Comparison of ENCODE assay signal across 1 cellular context in the genomic region with DNA sequence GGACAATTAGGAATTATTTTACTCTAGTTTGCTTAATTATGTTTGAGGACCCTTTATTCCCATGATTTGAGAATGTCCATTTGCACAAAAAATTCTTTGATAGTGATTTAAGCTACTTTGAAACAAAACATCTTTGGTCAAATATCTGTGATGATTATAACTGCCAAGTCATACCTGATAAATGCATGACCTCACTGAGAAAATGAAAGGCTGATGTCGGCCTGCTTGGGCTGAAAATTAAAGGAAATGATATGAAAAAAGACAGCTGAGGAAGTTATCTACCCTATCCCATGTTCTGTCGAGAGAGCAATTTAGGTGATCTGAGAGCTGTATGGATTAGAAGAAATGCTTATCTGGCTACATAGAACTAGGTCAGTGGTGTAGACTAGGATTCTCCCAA.
TF ChIP-seq lines count a peak whose summit lies in the region.

No MANE protein-coding gene starts in this region.

TF ChIP-seq in K562, 482 proteins besides CTCF, POLR2A, EP300 and RAD21:
- TF ChIP-seq SETDB1 (IDR thresholded peaks at IDR 0.05; ENCODE audit: low read length) (no peak), KLF1 (tag; IDR thresholded peaks at IDR 0.05) (no peak), NFE2 (IDR thresholded peaks at IDR 0.05; ENCODE audit: low read depth) (peak; percentile 38), CBX5 (IDR thresholded peaks at IDR 0.05; ENCODE audit: borderline replicate concordance, low read depth) (no peak), NFE2L1 (tag; IDR thresholded peaks at IDR 0.05; ENCODE audit: borderline replicate concordance, low read depth) (peak; percentile 44; the same call in 1 of the 2 replicates), FOXP1 (CRISPR knock-in tag; IDR thresholded peaks at IDR 0.05) (no peak), SAFB2 (IDR thresholded peaks at IDR 0.05; ENCODE audit: borderline replicate concordance, low read depth, low read length, severe bottlenecking) (no peak), PHTF2 (CRISPR knock-in tag; IDR thresholded peaks at IDR 0.05) (no peak), MAFG (tag; conservative IDR thresholded peaks at IDR 0.05) (peak; percentile 77), ZFPM2 (CRISPR knock-in tag; IDR thresholded peaks at IDR 0.05) (no peak), FOXK1 (CRISPR knock-in tag; IDR thresholded peaks at IDR 0.05; ENCODE audit: borderline replicate concordance) (no peak), GTF2A2 (tag; IDR thresholded peaks at IDR 0.05) (no peak), ZNF134 (CRISPR knock-in tag; conservative IDR thresholded peaks at IDR 0.05) (no peak)
- TF ChIP-seq, protein P1, sequence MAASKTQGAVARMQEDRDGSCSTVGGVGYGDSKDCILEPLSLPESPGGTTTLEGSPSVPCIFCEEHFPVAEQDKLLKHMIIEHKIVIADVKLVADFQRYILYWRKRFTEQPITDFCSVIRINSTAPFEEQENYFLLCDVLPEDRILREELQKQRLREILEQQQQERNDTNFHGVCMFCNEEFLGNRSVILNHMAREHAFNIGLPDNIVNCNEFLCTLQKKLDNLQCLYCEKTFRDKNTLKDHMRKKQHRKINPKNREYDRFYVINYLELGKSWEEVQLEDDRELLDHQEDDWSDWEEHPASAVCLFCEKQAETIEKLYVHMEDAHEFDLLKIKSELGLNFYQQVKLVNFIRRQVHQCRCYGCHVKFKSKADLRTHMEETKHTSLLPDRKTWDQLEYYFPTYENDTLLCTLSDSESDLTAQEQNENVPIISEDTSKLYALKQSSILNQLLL (CRISPR knock-in tag; IDR thresholded peaks at IDR 0.05; ENCODE audit: borderline replicate concordance): no peak
- TF ChIP-seq, protein P2, sequence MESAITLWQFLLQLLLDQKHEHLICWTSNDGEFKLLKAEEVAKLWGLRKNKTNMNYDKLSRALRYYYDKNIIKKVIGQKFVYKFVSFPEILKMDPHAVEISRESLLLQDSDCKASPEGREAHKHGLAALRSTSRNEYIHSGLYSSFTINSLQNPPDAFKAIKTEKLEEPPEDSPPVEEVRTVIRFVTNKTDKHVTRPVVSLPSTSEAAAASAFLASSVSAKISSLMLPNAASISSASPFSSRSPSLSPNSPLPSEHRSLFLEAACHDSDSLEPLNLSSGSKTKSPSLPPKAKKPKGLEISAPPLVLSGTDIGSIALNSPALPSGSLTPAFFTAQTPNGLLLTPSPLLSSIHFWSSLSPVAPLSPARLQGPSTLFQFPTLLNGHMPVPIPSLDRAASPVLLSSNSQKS (CRISPR knock-in tag; IDR thresholded peaks at IDR 0.05): no peak
- TF ChIP-seq, protein P3, sequence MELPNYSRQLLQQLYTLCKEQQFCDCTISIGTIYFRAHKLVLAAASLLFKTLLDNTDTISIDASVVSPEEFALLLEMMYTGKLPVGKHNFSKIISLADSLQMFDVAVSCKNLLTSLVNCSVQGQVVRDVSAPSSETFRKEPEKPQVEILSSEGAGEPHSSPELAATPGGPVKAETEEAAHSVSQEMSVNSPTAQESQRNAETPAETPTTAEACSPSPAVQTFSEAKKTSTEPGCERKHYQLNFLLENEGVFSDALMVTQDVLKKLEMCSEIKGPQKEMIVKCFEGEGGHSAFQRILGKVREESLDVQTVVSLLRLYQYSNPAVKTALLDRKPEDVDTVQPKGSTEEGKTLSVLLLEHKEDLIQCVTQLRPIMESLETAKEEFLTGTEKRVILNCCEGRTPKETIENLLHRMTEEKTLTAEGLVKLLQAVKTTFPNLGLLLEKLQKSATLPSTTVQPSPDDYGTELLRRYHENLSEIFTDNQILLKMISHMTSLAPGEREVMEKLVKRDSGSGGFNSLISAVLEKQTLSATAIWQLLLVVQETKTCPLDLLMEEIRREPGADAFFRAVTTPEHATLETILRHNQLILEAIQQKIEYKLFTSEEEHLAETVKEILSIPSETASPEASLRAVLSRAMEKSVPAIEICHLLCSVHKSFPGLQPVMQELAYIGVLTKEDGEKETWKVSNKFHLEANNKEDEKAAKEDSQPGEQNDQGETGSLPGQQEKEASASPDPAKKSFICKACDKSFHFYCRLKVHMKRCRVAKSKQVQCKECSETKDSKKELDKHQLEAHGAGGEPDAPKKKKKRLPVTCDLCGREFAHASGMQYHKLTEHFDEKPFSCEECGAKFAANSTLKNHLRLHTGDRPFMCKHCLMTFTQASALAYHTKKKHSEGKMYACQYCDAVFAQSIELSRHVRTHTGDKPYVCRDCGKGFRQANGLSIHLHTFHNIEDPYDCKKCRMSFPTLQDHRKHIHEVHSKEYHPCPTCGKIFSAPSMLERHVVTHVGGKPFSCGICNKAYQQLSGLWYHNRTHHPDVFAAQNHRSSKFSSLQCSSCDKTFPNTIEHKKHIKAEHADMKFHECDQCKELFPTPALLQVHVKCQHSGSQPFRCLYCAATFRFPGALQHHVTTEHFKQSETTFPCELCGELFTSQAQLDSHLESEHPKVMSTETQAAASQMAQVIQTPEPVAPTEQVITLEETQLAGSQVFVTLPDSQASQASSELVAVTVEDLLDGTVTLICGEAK (IDR thresholded peaks at IDR 0.05): no peak
- TF ChIP-seq, protein P3 (CRISPR knock-in tag; IDR thresholded peaks at IDR 0.05): no peak
TF ChIP-seq in K562: peak in this region for 3.
